In the genomic region with DNA sequence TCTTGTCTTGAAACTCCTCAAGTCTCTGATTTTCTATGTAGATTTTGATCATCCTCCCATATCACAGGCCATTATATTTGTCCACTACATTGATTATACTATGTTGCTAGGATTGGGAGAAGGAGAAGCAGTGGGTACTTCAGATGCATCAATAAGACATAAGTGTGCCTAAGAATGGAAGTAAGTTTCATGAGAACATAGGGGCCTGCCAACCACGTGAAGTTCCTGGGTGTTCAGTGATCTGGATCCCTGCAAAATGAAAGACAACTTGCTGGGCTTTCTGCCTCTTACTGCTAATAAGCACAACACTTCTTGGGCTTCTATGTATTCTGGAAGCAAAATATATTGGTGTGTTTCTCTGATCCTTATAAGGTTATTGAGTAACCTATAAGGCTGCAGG, we compare ENCODE assay signal across 21 cellular contexts. TPM values are rescaled to one million over a fixed set of nuclear protein-coding genes. Genes with fewer than 3 reads are reported as not detected.
DNase-seq lines count a peak whose midpoint lies in the region; ATAC-seq, FAIRE-seq and TF ChIP-seq lines count a peak whose summit lies in the region.
"Had no signal": no experiment of that assay in that cellular context is flagged by ENCODE, and none has a peak within 500 bp of the region (broad histone marks: within the 10 kb centered on the region; RNA-seq: fewer than 3 reads in every experiment).

No MANE protein-coding gene starts in this region.

- H4K5ac ChIP-seq in IMR-90 (ENCODE audit: low read depth, low read length), result no peak overlapping the region

- H3K56ac ChIP-seq in IMR-90 (ENCODE audit: extremely low read depth, insufficient read depth, low read length), result no peak overlapping the region

- H3K4me1 ChIP-seq in BLaER1 (peaks cover 56% of the 10 kb centered on the region), IMR-90 (ENCODE audit: control insufficient read depth, insufficient read depth, low read length) (peaks cover 10% of the 10 kb centered on the region), osteoblast (ENCODE audit: insufficient read depth, low read length) (peaks cover 21% of the 10 kb centered on the region), spleen (peaks cover 10 to 65% (median 49%) of the 10 kb centered on the region in 6 donors), hepatocyte (ENCODE audit: insufficient read depth) (peaks cover 16% of the 10 kb centered on the region)

- H4K20me1 ChIP-seq in BLaER1 (no peaks in the 10 kb centered on the region), IMR-90 (ENCODE audit: insufficient read depth, low read length) (peaks cover 18% of the 10 kb centered on the region), osteoblast (ENCODE audit: insufficient read depth, low read length) (no peaks in the 10 kb centered on the region), hepatocyte (ENCODE audit: insufficient read depth, poor library complexity, severe bottlenecking) (no peaks in the 10 kb centered on the region)

- H3K4me3 ChIP-seq in BLaER1, result no peak overlapping the region
- no peak overlapping the region for H3K4me3 ChIP-seq in IMR-90 (ENCODE audit: insufficient read depth, low read depth, low read length)
- H3K4me3 ChIP-seq in osteoblast (ENCODE audit: insufficient read depth, low read length), result no peak overlapping the region
- H3K4me3 ChIP-seq in spleen, result no peak overlapping the region
- no peak overlapping the region for H3K4me3 ChIP-seq in hepatocyte
- H3K4me3 ChIP-seq: GM23338 had no signal

- no peak for ATAC-seq in IMR-90 (ENCODE audit: low read depth)
- ATAC-seq: GM23338, HCT116 had no signal

- TF ChIP-seq POLR2A in GM12891 (IDR thresholded peaks at IDR 0.05; ENCODE audit: low read depth, low read length), result no peak
- 0 out of 2 replicates have a peak, but pooled peaks have one; percentile 48 for TF ChIP-seq POLR2A in IMR-90 (IDR thresholded peaks at IDR 0.05; ENCODE audit: low read depth, low read length)
- TF ChIP-seq POLR2A in spleen (IDR thresholded peaks at IDR 0.05), result no peak

- no peak overlapping the region for H4K8ac ChIP-seq in IMR-90 (ENCODE audit: low read depth in 2 of 2, low read length in 2 of 2)

- no peak overlapping the region for H3K14ac ChIP-seq in IMR-90 (replicated peaks; ENCODE audit: low read depth, low read length)

- peaks cover 10% of the 10 kb centered on the region for H3K9me1 ChIP-seq in IMR-90 (ENCODE audit: insufficient read depth, low read length)

- peak; percentile 13 for FAIRE-seq in GM12891 (lab: Jason Lieb, UNC)
- FAIRE-seq in RCC 7860 (lab: Jason Lieb, UNC), result no peak
- FAIRE-seq: A204.1, D721Med, GM19239 had no signal

- no peak overlapping the region for H2AK5ac ChIP-seq in IMR-90 (ENCODE audit: low read depth, low read length)

- dilution Hi-C loops in IMR-90 (cut with HindIII; ENCODE audit: low sequenced_read_pairs, unreplicated experiment), result no loop called here

- no peak overlapping the region; the same call in 2 of the 3 replicates for H2BK15ac ChIP-seq in IMR-90 (ENCODE audit: low read depth, low read length)

- H2AFZ ChIP-seq in IMR-90 (replicated peaks; ENCODE audit: low read length, poor library complexity) (no peak overlapping the region), osteoblast (ENCODE audit: low read length) (no peak overlapping the region), hepatocyte (no peak overlapping the region)

- BruUV-seq in IMR-90 (replicated peaks; lab: Mats Ljungman, UMichigan), result no TSS peak

- H3K9ac ChIP-seq in BLaER1, result no peak overlapping the region
- no peak overlapping the region for H3K9ac ChIP-seq in IMR-90 (ENCODE audit: low read depth, low read length)

- CTCF ChIA-PET in IMR-90 (lab: Yijun Ruan, JAX), result no interaction called here

- H2BK5ac ChIP-seq in IMR-90 (ENCODE audit: low read depth, low read length, poor library complexity, severe bottlenecking), result no peak overlapping the region

- H2BK120ac ChIP-seq in IMR-90 (ENCODE audit: low read depth, low read length), result no peak overlapping the region

- H3K27me3 ChIP-seq in BLaER1 (no peaks in the 10 kb centered on the region), IMR-90 (ENCODE audit: control insufficient read depth, insufficient read depth, low read length) (no peaks in the 10 kb centered on the region), osteoblast (ENCODE audit: insufficient read depth, low read length) (no peaks in the 10 kb centered on the region), spleen (replicated peaks in 1 of 7) (peaks cover 0 to 27% (median 0%) of the 10 kb centered on the region in 7 donors), hepatocyte (no peaks in the 10 kb centered on the region)

- no CpG with 5 or more reads among the region's 1 CpG for WGBS in IMR-90 (ENCODE audit: extremely low coverage in 2 of 2, insufficient read length in 1 of 2), 2 experiments
- 38 to 70% (median 67%) methylated on average over 1 of the region's 1 CpG for WGBS in spleen, 5 donors
- WGBS in hepatocyte (ENCODE audit: low lambda C conversion rate, missing lambda C conversion rate), result 86% methylated on average over 1 of the region's 1 CpG

- no peak for DNase-seq in GM12891 (ENCODE audit: insufficient read length, low spot score)
- DNase-seq in IMR-90, result no peak
- peak; percentile 80 for DNase-seq in osteoblast (ENCODE audit: insufficient read length, low spot score, missing footprints)
- DNase-seq in RCC 7860 (ENCODE audit: low spot score), result no peak
- DNase-seq in spleen, result no peak
- no peak for DNase-seq in hepatocyte (ENCODE audit: low spot score)
- no peak for DNase-seq in NCI-H1417 (lab: John Stamatoyannopoulos, UW)
- DNase-seq: C1 segment of cervical spinal cord; CD8-positive, alpha-beta memory T cell; DMS53; DMS79 treated with DMSO at 0.1 percent for 48 hours; GF-D8; H9; HFFc6 had no signal

- in situ Hi-C loops in IMR-90 (cut with MboI; ENCODE audit: low sequenced_read_pairs), result no loop called here

- H2AK9ac ChIP-seq in IMR-90 (replicated peaks; ENCODE audit: low read depth, low read length, poor library complexity), result no peak overlapping the region

- H4K91ac ChIP-seq in IMR-90 (ENCODE audit: insufficient read depth, low read depth, low read length), result no peak overlapping the region

- H3K4ac ChIP-seq in IMR-90 (ENCODE audit: low read depth, low read length), result no peak overlapping the region

- H3K79me2 ChIP-seq in osteoblast (ENCODE audit: insufficient read depth, low read length) (no peaks in the 10 kb centered on the region), hepatocyte (no peaks in the 10 kb centered on the region)

- no peak for TF ChIP-seq CTCF in IMR-90 (conservative IDR thresholded peaks at IDR 0.05; ENCODE audit: low read depth, low read length)
- TF ChIP-seq CTCF in osteoblast (IDR thresholded peaks at IDR 0.05; ENCODE audit: extremely low read depth, low read depth, low read length), result no peak
- no peak for TF ChIP-seq CTCF in spleen (IDR thresholded peaks at IDR 0.05 in 8 of 11, conservative IDR thresholded peaks at IDR 0.05 in 3 of 11)
- TF ChIP-seq CTCF in hepatocyte (IDR thresholded peaks at IDR 0.05; ENCODE audit: poor library complexity), result no peak

- POLR2A ChIA-PET in IMR-90 (lab: Charles Lee; ENCODE audit: unreplicated experiment), result no interaction called here

- no peaks in the 10 kb centered on the region for H3K9me2 ChIP-seq in hepatocyte (replicated peaks; ENCODE audit: insufficient read depth)

- H2BK20ac ChIP-seq in IMR-90 (ENCODE audit: low read depth, low read length), result no peak overlapping the region

- intact Hi-C loops in IMR-90 (cut with micrococcal nuclease) (loop anchor here (5.0 kb wide), 2 partner anchors 87 to 127 kb away; a partner anchor contains a TSS), spleen (cut with DNase I; ENCODE audit: low total_unique reads) (no loop called here)

- no peak for TF ChIP-seq RAD21 in IMR-90 (IDR thresholded peaks at IDR 0.05; ENCODE audit: low read length)

- H3K79me1 ChIP-seq in IMR-90 (ENCODE audit: low read depth in 1 of 2, low read length in 2 of 2), result peaks cover 4 to 19% of the 10 kb centered on the region in 2 experiments; a peak in 3 of 4 replicates

- H3K36me3 ChIP-seq in BLaER1, result no peaks in the 10 kb centered on the region
- peaks cover 2% of the 10 kb centered on the region; the same call in 1 of the 2 replicates for H3K36me3 ChIP-seq in IMR-90 (ENCODE audit: control insufficient read depth, insufficient read depth, low read length)
- H3K36me3 ChIP-seq in osteoblast (ENCODE audit: insufficient read depth, low read length), result no peaks in the 10 kb centered on the region
- no peaks in the 10 kb centered on the region for H3K36me3 ChIP-seq in spleen
- no peaks in the 10 kb centered on the region for H3K36me3 ChIP-seq in hepatocyte (replicated peaks; ENCODE audit: insufficient read depth, low read depth)

- H3K4me2 ChIP-seq in BLaER1, result peak overlapping the region; percentile 36
- no peak overlapping the region for H3K4me2 ChIP-seq in IMR-90 (ENCODE audit: low read depth, low read length)
- no peak overlapping the region for H3K4me2 ChIP-seq in osteoblast (ENCODE audit: insufficient read depth, low read length)
- H3K4me2 ChIP-seq in hepatocyte, result no peak overlapping the region
- H3K4me2 ChIP-seq: GM23338 had no signal

- H3K9me3 ChIP-seq in BLaER1 (no peaks in the 10 kb centered on the region), IMR-90 (ENCODE audit: control insufficient read depth, insufficient read depth, low read length) (no peaks in the 10 kb centered on the region), osteoblast (ENCODE audit: low read depth, low read length) (no peaks in the 10 kb centered on the region), spleen (no peaks in the 10 kb centered on the region), hepatocyte (ENCODE audit: low read depth) (no peaks in the 10 kb centered on the region)

- H3K27ac ChIP-seq in BLaER1 (no peak overlapping the region), IMR-90 (ENCODE audit: insufficient read depth, low read length) (no peak overlapping the region), osteoblast (ENCODE audit: low read depth, low read length) (no peak overlapping the region), spleen (peak overlapping the region in 1 of 8 donors; percentile 16), hepatocyte (no peak overlapping the region)
- H3K27ac ChIP-seq: 22Rv1 had no signal

- no peak overlapping the region for H3K23ac ChIP-seq in IMR-90 (ENCODE audit: low read depth, low read length)

- no peak overlapping the region for H3K18ac ChIP-seq in IMR-90 (ENCODE audit: low read depth, low read length)

RNA-seq across cellular contexts. Expression of a gene that starts 17.8 kb away (rescaled TPM):
- polyA plus RNA-seq in GM12891 (2012; ENCODE audit: low read depth, missing spikeins), result 14.8 TPM
- total RNA-seq in IMR-90 (2012; rRNA removed) (772 and 841 TPM in 2 replicates), osteoblast (1,145 and 1,318 TPM in 2 replicates), spleen (100 to 1,000 TPM in 2 of 7 donors, 10 to 100 TPM in 5; 54.9 to 145 (median 87.5) TPM), hepatocyte (709 and 805 TPM in 2 replicates)
- polyA plus RNA-seq in IMR-90 (2012; rRNA removed) (1,857 and 1,944 TPM in 2 replicates), spleen (10 to 100 TPM; 19.0 to 39.1 (median 33.0) TPM), hepatocyte (479 and 492 TPM in 2 replicates)
- polyA plus RNA-seq in IMR-90 (2012; cell fraction: cytosol; rRNA removed), result 823 and 2,639 TPM in 2 replicates
- polyA plus RNA-seq in IMR-90 (2012; cell fraction: nucleus; rRNA removed; ENCODE audit: low replicate concordance), result 597 and 1,651 TPM in 2 replicates

RNA-seq across cellular contexts. Expression of a gene that starts 54.1 kb away (rescaled TPM):
- polyA plus RNA-seq in GM12891 (2012; ENCODE audit: low read depth, missing spikeins), result 3.4 TPM
- total RNA-seq in IMR-90 (2012; rRNA removed) (1.7 and 2.0 TPM in 2 replicates), osteoblast (13.4 and 14.1 TPM in 2 replicates), spleen (100 to 1,000 TPM in 6 of 7 donors, 10 to 100 TPM in 1; 97.0 to 273 (median 144) TPM), hepatocyte (5.2 and 7.3 TPM in 2 replicates)
- polyA plus RNA-seq in IMR-90 (2012; rRNA removed) (7.9 and 8.2 TPM in 2 replicates), spleen (100 to 1,000 TPM in 2 of 3 donors, 10 to 100 TPM in 1; 44.6 to 248 (median 147) TPM), hepatocyte (6.3 and 8.9 TPM in 2 replicates)
- 4.1 and 7.5 TPM in 2 replicates for polyA plus RNA-seq in IMR-90 (2012; cell fraction: cytosol; rRNA removed)
- polyA plus RNA-seq in IMR-90 (2012; cell fraction: nucleus; rRNA removed; ENCODE audit: low replicate concordance), result 25.1 and 54.1 TPM in 2 replicates
